In genomic region chr14:67517083-67517482, GRCh38 we compare ENCODE assay signal across 9 cellular contexts. TPM values are rescaled to one million over a fixed set of nuclear protein-coding genes. Genes with fewer than 3 reads are reported as not detected.
DNase-seq lines count a peak whose midpoint lies in the region; ATAC-seq, FAIRE-seq and TF ChIP-seq lines count a peak whose summit lies in the region.
"Had no signal": no experiment of that assay in that cellular context is flagged by ENCODE, and none has a peak within 500 bp of the region (broad histone marks: within the 10 kb centered on the region; RNA-seq: fewer than 3 reads in every experiment).

No MANE protein-coding gene starts in this region.

- peaks cover 34% of the 10 kb centered on the region for H3K4me1 Mint-ChIP-seq in brain
- peaks cover 18% of the 10 kb centered on the region for H3K4me1 Mint-ChIP-seq in activated T-cell treated with anti-CD3 and anti-CD28 coated beads, Interleukin-2, amount 50 U/mL, for 24 hours (ENCODE audit: low read depth)

- peaks cover 40% of the 10 kb centered on the region for H3K27me3 Mint-ChIP-seq in brain
- no peaks in the 10 kb centered on the region for H3K27me3 Mint-ChIP-seq in activated T-cell treated with anti-CD3 and anti-CD28 coated beads, Interleukin-2, amount 50 U/mL, for 24 hours

- peak overlapping the region; percentile 53 to 84 (median 66) for H3K4me3 Mint-ChIP-seq in brain
- H3K4me3 Mint-ChIP-seq in activated T-cell treated with anti-CD3 and anti-CD28 coated beads, Interleukin-2, amount 50 U/mL, for 24 hours: no peak overlapping the region

- H3K36me3 ChIP-seq in small intestine (ENCODE audit: control insufficient read depth in 2 of 2, insufficient read depth in 2 of 2, low read length in 2 of 2): no peaks in the 10 kb centered on the region

- H3K27me3 ChIP-seq in small intestine (ENCODE audit: control insufficient read depth in 2 of 2, insufficient read depth in 2 of 2, low read length in 2 of 2): peaks cover 0 to 2% of the 10 kb centered on the region in 2 donors

- no peaks in the 10 kb centered on the region for H3K9me3 ChIP-seq in small intestine (ENCODE audit: control insufficient read depth, low read depth)

- no peak for ATAC-seq in HG02623 (IDR thresholded peaks at IDR 0.05; ENCODE audit: unreplicated experiment)
- no peak for ATAC-seq in GM18519 (IDR thresholded peaks at IDR 0.05; ENCODE audit: low FRiP score, unreplicated experiment)

- H3K4me3 ChIP-seq in small intestine (ENCODE audit: low read depth in 1 of 2, low read length in 2 of 2): no peak overlapping the region

- DNase-seq in NCI-H1092 treated with DMSO at 0.1 percent for 48 hours (lab: John Stamatoyannopoulos, UW) (peak; percentile 47), NCI-H1092 (lab: John Stamatoyannopoulos, UW) (no peak), iPS-NIHi11 (ENCODE audit: low spot score) (peak; percentile 62), small intestine (peak; percentile 39)
- DNase-seq in activated T-cell treated with anti-CD3 and anti-CD28 coated beads, Interleukin-2, amount 50 U/mL, for 24 hours: no peak

- peak in 1 of 2 experiments; percentile 24 for TF ChIP-seq CTCF in brain (conservative IDR thresholded peaks at IDR 0.05)

- H3K36me3 Mint-ChIP-seq in brain: no peaks in the 10 kb centered on the region
- H3K36me3 Mint-ChIP-seq in activated T-cell treated with anti-CD3 and anti-CD28 coated beads, Interleukin-2, amount 50 U/mL, for 24 hours (ENCODE audit: low read depth): no peaks in the 10 kb centered on the region

- H3K27ac Mint-ChIP-seq in brain: peak overlapping the region in 2 of 5 experiments; percentile 8 to 15
- H3K27ac Mint-ChIP-seq in activated T-cell treated with anti-CD3 and anti-CD28 coated beads, Interleukin-2, amount 50 U/mL, for 24 hours: no peak overlapping the region

- peaks cover 0 to 2% of the 10 kb centered on the region in 2 donors for H3K4me1 ChIP-seq in small intestine (ENCODE audit: control insufficient read depth in 2 of 2, insufficient read depth in 1 of 2, low read depth in 1 of 2, low read length in 1 of 2)

- FAIRE-seq in small intestine (lab: Jason Lieb, UNC): no peak
- FAIRE-seq: A204.1 had no signal

- WGBS in small intestine, 3 donors: 23 to 48% (median 27%) methylated on average over 12 of the region's 12 CpGs

- peaks cover 0 to 2% (median 0%) of the 10 kb centered on the region in 5 experiments for H3K9me3 Mint-ChIP-seq in brain
- no peaks in the 10 kb centered on the region for H3K9me3 Mint-ChIP-seq in activated T-cell treated with anti-CD3 and anti-CD28 coated beads, Interleukin-2, amount 50 U/mL, for 24 hours

- no peak overlapping the region for H3K27ac ChIP-seq in small intestine (ENCODE audit: low read depth in 1 of 2, low read length in 1 of 2)

RNA-seq across cellular contexts. Expression of gene PLEKHH1, which starts 16.0 kb away (rescaled TPM):
- 43.3 TPM for polyA plus RNA-seq in brain (ENCODE audit: insufficient read depth, low read depth, low replicate concordance)
- 10 to 100 TPM; 21.5 to 65.5 (median 29.5) TPM for polyA plus RNA-seq in small intestine

RNA-seq across cellular contexts. Expression of gene TMEM229B, which starts 28.6 kb away (rescaled TPM):
- 15.3 TPM for polyA plus RNA-seq in brain (ENCODE audit: insufficient read depth, low read depth, low replicate concordance)
- polyA plus RNA-seq in small intestine: 10 to 100 TPM in 2 of 3 donors, 1 to 10 TPM in 1; 6.5 to 27.5 (median 11.4) TPM

Comparison
In these comparisons a context has a peak if more than half of its experiments do, and no peak if none do; other contexts are left out.
1. DNase-seq: peak in NCI-H1092 treated with DMSO at 0.1 percent for 48 hours (single experiment), iPS-NIHi11 (single experiment) and small intestine (single experiment); none in NCI-H1092 (single experiment) and activated T-cell treated with anti-CD3 and anti-CD28 coated beads, Interleukin-2, amount 50 U/mL, for 24 hours (single experiment).